Comparison of ENCODE assay signal across 1 cellular context in the genomic region with DNA sequence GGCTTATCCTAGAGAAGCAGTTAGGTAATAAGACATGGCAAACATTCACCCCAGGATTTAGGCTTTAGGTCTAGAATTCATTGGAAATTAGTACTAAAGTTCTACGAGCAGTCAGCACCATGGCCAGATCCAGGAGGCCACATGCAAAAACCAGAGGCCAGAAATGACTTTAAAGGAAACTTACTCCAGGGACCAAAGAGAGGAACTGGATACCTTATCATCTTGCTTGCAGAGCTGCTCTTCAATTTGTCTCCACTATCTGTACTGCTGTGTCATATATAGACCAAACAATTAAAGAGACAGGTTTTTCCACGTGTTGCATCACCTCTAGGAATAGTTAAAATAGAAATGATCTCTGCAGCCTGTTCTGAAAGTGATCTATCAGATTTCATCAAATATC.
TF ChIP-seq lines count a peak whose summit lies in the region.

No MANE protein-coding gene starts in this region.

TF ChIP-seq in PFSK-1, 5 proteins besides CTCF, POLR2A, EP300 and RAD21 (continued from another document):
- TF ChIP-seq, protein P1, sequence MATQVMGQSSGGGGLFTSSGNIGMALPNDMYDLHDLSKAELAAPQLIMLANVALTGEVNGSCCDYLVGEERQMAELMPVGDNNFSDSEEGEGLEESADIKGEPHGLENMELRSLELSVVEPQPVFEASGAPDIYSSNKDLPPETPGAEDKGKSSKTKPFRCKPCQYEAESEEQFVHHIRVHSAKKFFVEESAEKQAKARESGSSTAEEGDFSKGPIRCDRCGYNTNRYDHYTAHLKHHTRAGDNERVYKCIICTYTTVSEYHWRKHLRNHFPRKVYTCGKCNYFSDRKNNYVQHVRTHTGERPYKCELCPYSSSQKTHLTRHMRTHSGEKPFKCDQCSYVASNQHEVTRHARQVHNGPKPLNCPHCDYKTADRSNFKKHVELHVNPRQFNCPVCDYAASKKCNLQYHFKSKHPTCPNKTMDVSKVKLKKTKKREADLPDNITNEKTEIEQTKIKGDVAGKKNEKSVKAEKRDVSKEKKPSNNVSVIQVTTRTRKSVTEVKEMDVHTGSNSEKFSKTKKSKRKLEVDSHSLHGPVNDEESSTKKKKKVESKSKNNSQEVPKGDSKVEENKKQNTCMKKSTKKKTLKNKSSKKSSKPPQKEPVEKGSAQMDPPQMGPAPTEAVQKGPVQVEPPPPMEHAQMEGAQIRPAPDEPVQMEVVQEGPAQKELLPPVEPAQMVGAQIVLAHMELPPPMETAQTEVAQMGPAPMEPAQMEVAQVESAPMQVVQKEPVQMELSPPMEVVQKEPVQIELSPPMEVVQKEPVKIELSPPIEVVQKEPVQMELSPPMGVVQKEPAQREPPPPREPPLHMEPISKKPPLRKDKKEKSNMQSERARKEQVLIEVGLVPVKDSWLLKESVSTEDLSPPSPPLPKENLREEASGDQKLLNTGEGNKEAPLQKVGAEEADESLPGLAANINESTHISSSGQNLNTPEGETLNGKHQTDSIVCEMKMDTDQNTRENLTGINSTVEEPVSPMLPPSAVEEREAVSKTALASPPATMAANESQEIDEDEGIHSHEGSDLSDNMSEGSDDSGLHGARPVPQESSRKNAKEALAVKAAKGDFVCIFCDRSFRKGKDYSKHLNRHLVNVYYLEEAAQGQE (IDR thresholded peaks at IDR 0.05; ENCODE audit: insufficient read depth in 1 of 2, low read depth in 2 of 2, low read length in 2 of 2): peak; percentile 66 to 93
